Comparison of ENCODE assay signal across 20 cellular contexts in the genomic region with DNA sequence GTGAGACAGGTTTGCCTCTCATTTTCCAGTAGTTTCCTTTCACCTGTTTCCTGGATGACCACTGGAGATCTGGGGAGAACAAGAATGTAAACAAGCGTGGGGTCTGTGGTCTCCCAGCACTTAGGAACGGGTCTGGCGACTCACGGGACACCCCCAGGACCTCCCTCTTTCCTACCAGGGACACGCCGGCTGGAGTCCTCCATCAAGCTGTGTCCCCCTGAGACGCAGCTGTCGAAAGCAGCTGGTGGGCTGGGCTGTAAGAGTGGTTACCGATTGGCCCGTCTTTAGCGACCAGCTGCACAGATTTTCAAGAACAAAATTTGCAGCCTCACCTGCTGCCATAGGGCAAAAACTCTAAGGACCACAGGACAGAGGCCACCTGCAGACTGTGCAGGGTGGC. TPM values are rescaled to one million over a fixed set of nuclear protein-coding genes. Genes with fewer than 3 reads are reported as not detected.
A peak's percentile ranks its signal among the peaks of the same experiment; 100 is the strongest.
DNase-seq lines count a peak whose midpoint lies in the region; ATAC-seq and TF ChIP-seq lines count a peak whose summit lies in the region.
"Had no signal": no experiment of that assay in that cellular context is flagged by ENCODE, and none has a peak within 500 bp of the region (broad histone marks: within the 10 kb centered on the region; RNA-seq: fewer than 3 reads in every experiment).

No MANE protein-coding gene starts in this region.

- H3K4me3 ChIP-seq in heart right ventricle (no peak overlapping the region), SJCRH30 (no peak overlapping the region), left lung (no peak overlapping the region), skeletal muscle cell (ENCODE audit: low read depth, low read length) (no peak overlapping the region)
- H3K4me3 ChIP-seq: GM23338, MG63 had no signal

- 85 to 87% methylated on average over 11 of the region's 11 CpGs for WGBS in heart right ventricle, 2 donors

- peaks cover 12% of the 10 kb centered on the region for H3K36me3 Mint-ChIP-seq in activated CD8-positive, alpha-beta memory T cell treated with anti-CD3 and anti-CD28 coated beads, Interleukin-2, amount 10 ng/mL, durations not matched to agents 7 days and 5 days

- no peaks in the 10 kb centered on the region for H3K9me3 ChIP-seq in heart right ventricle
- no peaks in the 10 kb centered on the region for H3K9me3 ChIP-seq in SJCRH30 (replicated peaks)
- H3K9me3 ChIP-seq in left lung: no peaks in the 10 kb centered on the region
- H3K9me3 ChIP-seq: MG63 had no signal

- H3K9me3 Mint-ChIP-seq in activated CD8-positive, alpha-beta memory T cell treated with anti-CD3 and anti-CD28 coated beads, Interleukin-2, amount 10 ng/mL, durations not matched to agents 7 days and 5 days (ENCODE audit: low read depth): no peaks in the 10 kb centered on the region
- H3K9me3 Mint-ChIP-seq: GM23338 had no signal

- H3K27me3 ChIP-seq in heart right ventricle (no peaks in the 10 kb centered on the region), SJCRH30 (no peaks in the 10 kb centered on the region), left lung (no peaks in the 10 kb centered on the region)
- H3K27me3 ChIP-seq: MG63 had no signal

- H3K27ac ChIP-seq in heart right ventricle (no peak overlapping the region), SJCRH30 (peak overlapping the region; percentile 52), left lung (no peak overlapping the region)
- H3K27ac ChIP-seq: C4-2B, KMS-11 had no signal

- CTCF ChIA-PET in activated CD8-positive, alpha-beta memory T cell treated with anti-CD3 and anti-CD28 coated beads, Interleukin-2, amount 10 ng/mL, durations not matched to agents 7 days and 5 days (lab: Charles Lee): no interaction called here

- DNase-seq in Right ventricle myocardium superior: peak; percentile 13
- no peak for DNase-seq in heart right ventricle
- peak; percentile 89 to 91 for DNase-seq in SJCRH30
- peak; percentile 24 to 37 for DNase-seq in left lung
- DNase-seq in skeletal muscle cell (ENCODE audit: low read depth): peak; percentile 11
- no peak for DNase-seq in NCI-H446 treated with DMSO at 0.1 percent for 48 hours (lab: John Stamatoyannopoulos, UW)
- no peak for DNase-seq in activated CD8-positive, alpha-beta memory T cell treated with anti-CD3 and anti-CD28 coated beads, Interleukin-2, amount 10 ng/mL, durations not matched to agents 7 days and 5 days
- DNase-seq in NCI-H748 treated with DMSO at 0.1 percent for 48 hours (lab: John Stamatoyannopoulos, UW): no peak
- DNase-seq: DMS 273 treated with DMSO at 0.1 percent for 48 hours; MG63; NCI-H1092 treated with DMSO at 0.1 percent for 48 hours; NCI-H1694 treated with DMSO at 0.1 percent for 48 hours; NCI-H2107; NCI-H226; NCI-H526 treated with DMSO at 0.1 percent for 48 hours; NK-92 treated with Interleukin-12 subunit alpha and Interleukin-12 subunit beta, amount 100 ng/mL, for 24 hours had no signal

- no peaks in the 10 kb centered on the region for H3K4me1 Mint-ChIP-seq in activated CD8-positive, alpha-beta memory T cell treated with anti-CD3 and anti-CD28 coated beads, Interleukin-2, amount 10 ng/mL, durations not matched to agents 7 days and 5 days

- H3K27me3 Mint-ChIP-seq in activated CD8-positive, alpha-beta memory T cell treated with anti-CD3 and anti-CD28 coated beads, Interleukin-2, amount 10 ng/mL, durations not matched to agents 7 days and 5 days: no peaks in the 10 kb centered on the region

- H3K36me3 ChIP-seq in heart right ventricle (peaks cover 0 to 100% (median 64%) of the 10 kb centered on the region in 9 donors), SJCRH30 (peaks cover 54% of the 10 kb centered on the region), left lung (peaks cover 0 to 100% of the 10 kb centered on the region in 2 donors)
- H3K36me3 ChIP-seq: MG63 had no signal

- ATAC-seq in Right ventricle myocardium superior (ENCODE audit: poor library complexity) (no peak), heart right ventricle (no peak), left lung (no peak)
- no peak for ATAC-seq in activated CD8-positive, alpha-beta memory T cell treated with anti-CD3 and anti-CD28 coated beads, Interleukin-2, amount 10 ng/mL, durations not matched to agents 7 days and 5 days
- ATAC-seq: GM23338, HCT116 had no signal

- TF ChIP-seq CTCF in heart right ventricle (IDR thresholded peaks at IDR 0.05): no peak
- TF ChIP-seq CTCF in left lung (IDR thresholded peaks at IDR 0.05): no peak

- H3K4me1 ChIP-seq in heart right ventricle (no peaks in the 10 kb centered on the region), SJCRH30 (peaks cover 28% of the 10 kb centered on the region), left lung (no peaks in the 10 kb centered on the region)

- H3K4me3 Mint-ChIP-seq in activated CD8-positive, alpha-beta memory T cell treated with anti-CD3 and anti-CD28 coated beads, Interleukin-2, amount 10 ng/mL, durations not matched to agents 7 days and 5 days: no peak overlapping the region
- H3K4me3 Mint-ChIP-seq: GM23338 had no signal

- no peak overlapping the region for H3K27ac Mint-ChIP-seq in activated CD8-positive, alpha-beta memory T cell treated with anti-CD3 and anti-CD28 coated beads, Interleukin-2, amount 10 ng/mL, durations not matched to agents 7 days and 5 days
- H3K27ac Mint-ChIP-seq: GM23338 had no signal

- intact Hi-C loops in Right ventricle myocardium superior (cut with DNase I) (no loop called here), heart right ventricle (cut with DNase I) (no loop called here), left lung (cut with DNase I) (no loop called here)

RNA-seq across cellular contexts. Expression of gene LRPAP1, which starts 11.9 kb away (rescaled TPM):
- 280 TPM for total RNA-seq in Right ventricle myocardium superior
- 100 to 1,000 TPM; 234 to 392 (median 345) TPM for total RNA-seq in heart right ventricle
- polyA plus RNA-seq in heart right ventricle: 100 to 1,000 TPM in 1 of 2 donors, 10 to 100 TPM in 1; 49.9 to 418 TPM
- total RNA-seq in SJCRH30 (2014; rRNA removed; shearing (Covaris generic)): 107 and 109 TPM in 2 replicates
- total RNA-seq in left lung: 100 to 1,000 TPM; 192 to 218 TPM
- total RNA-seq in activated CD8-positive, alpha-beta memory T cell treated with anti-CD3 and anti-CD28 coated beads, Interleukin-2, amount 10 ng/mL, durations not matched to agents 7 days and 5 days: 10 to 100 TPM; 77.2 to 87.6 TPM

RNA-seq across cellular contexts. Expression of gene DOK7, which starts 57.2 kb away (rescaled TPM):
- total RNA-seq in Right ventricle myocardium superior: 33.7 TPM
- total RNA-seq in heart right ventricle: 10 to 100 TPM; 30.3 to 60.0 (median 37.2) TPM
- 10 to 100 TPM; 61.5 to 89.7 TPM for polyA plus RNA-seq in heart right ventricle
- total RNA-seq in SJCRH30 (2014; rRNA removed; shearing (Covaris generic)): 8.6 and 9.6 TPM in 2 replicates
- total RNA-seq in left lung: 1 to 10 TPM; 1.6 to 6.3 TPM
- total RNA-seq in activated CD8-positive, alpha-beta memory T cell treated with anti-CD3 and anti-CD28 coated beads, Interleukin-2, amount 10 ng/mL, durations not matched to agents 7 days and 5 days: not detected

Comparison
In these comparisons a context has a peak if more than half of its experiments do, and no peak if none do; other contexts are left out.
1. DNase-seq: peak in Right ventricle myocardium superior (single experiment), SJCRH30 (2 of 2), left lung (2 of 2) and skeletal muscle cell (single experiment); none in heart right ventricle (0 of 2), NCI-H446 treated with DMSO at 0.1 percent for 48 hours (single experiment), activated CD8-positive, alpha-beta memory T cell treated with anti-CD3 and anti-CD28 coated beads, Interleukin-2, amount 10 ng/mL, durations not matched to agents 7 days and 5 days (single experiment) and NCI-H748 treated with DMSO at 0.1 percent for 48 hours (single experiment).